Comparison of ENCODE assay signal across 10 cellular contexts in genomic region chr9:110316255-110316921, GRCh38. TPM values are rescaled to one million over a fixed set of nuclear protein-coding genes. Genes with fewer than 3 reads are reported as not detected.
DNase-seq lines count a peak whose midpoint lies in the region; ATAC-seq and TF ChIP-seq lines count a peak whose summit lies in the region.
"Had no signal": no experiment of that assay in that cellular context is flagged by ENCODE, and none has a peak within 500 bp of the region (broad histone marks: within the 10 kb centered on the region; RNA-seq: fewer than 3 reads in every experiment).

No MANE protein-coding gene starts in this region.

- DNase-seq in GF-D8 (lab: John Stamatoyannopoulos, UW) = peak; percentile 23
- DNase-seq in choroid plexus epithelial cell (ENCODE audit: low read depth) = peak; percentile 33
- DNase-seq in sciatic nerve (ENCODE audit: low spot score) = no peak
- DNase-seq in activated naive CD4-positive, alpha-beta T cell treated with Interleukin-2 at 50 U/mL for 16 hours = no peak
- DNase-seq in epidermal melanocyte (ENCODE audit: insufficient read length, low spot score) = no peak
- no peak for DNase-seq in activated gamma-delta T cell treated with Interleukin-2 at 50 U/mL for 16 hours

- no peak for TF ChIP-seq CTCF in choroid plexus epithelial cell (conservative IDR thresholded peaks at IDR 0.05; ENCODE audit: low read depth, low read length)

- ATAC-seq in GM19468 (IDR thresholded peaks at IDR 0.05; ENCODE audit: extremely low read depth, unreplicated experiment) (peak; percentile 68), HG03457 (IDR thresholded peaks at IDR 0.05; ENCODE audit: unreplicated experiment) (peak; percentile 90), sciatic nerve (no peak)
- ATAC-seq: activated CD4-positive, CD25-positive, alpha-beta regulatory T cell treated with anti-CD3 and anti-CD28 coated beads, Interleukin-2, amount 50 U/mL, for 24 hours had no signal

- H3K4me3 ChIP-seq in choroid plexus epithelial cell (ENCODE audit: low read depth, low read length) = no peak overlapping the region

- intact Hi-C loops in sciatic nerve (cut with DNase I) = no loop called here

RNA-seq across cellular contexts. Expression of gene TXNDC8, which starts 21.3 kb away (rescaled TPM):
- total RNA-seq in sciatic nerve = not detected
- total RNA-seq: lung microvascular endothelial cell had no signal

Comparison
In these comparisons a context has a peak if more than half of its experiments do, and no peak if none do; other contexts are left out.
1. DNase-seq: peak in GF-D8 (single experiment) and choroid plexus epithelial cell (single experiment); none in sciatic nerve (single experiment), activated naive CD4-positive, alpha-beta T cell treated with Interleukin-2 at 50 U/mL for 16 hours (single experiment), epidermal melanocyte (single experiment) and activated gamma-delta T cell treated with Interleukin-2 at 50 U/mL for 16 hours (single experiment).